In genomic region chr18:5237723-5238370, GRCh38 we compare ENCODE assay signal across 8 cellular contexts. TPM values are rescaled to one million over a fixed set of nuclear protein-coding genes. Genes with fewer than 3 reads are reported as not detected.
DNase-seq lines count a peak whose midpoint lies in the region; ATAC-seq, FAIRE-seq and TF ChIP-seq lines count a peak whose summit lies in the region.

No MANE protein-coding gene starts in this region.

- peaks cover 18 to 38% (median 36%) of the 10 kb centered on the region in 4 donors for H3K4me1 ChIP-seq in esophagus muscularis mucosa

- no peak for FAIRE-seq in D721Med (lab: Jason Lieb, UNC)

- H3K4me3 ChIP-seq in esophagus muscularis mucosa, result peak overlapping the region; percentile 70 to 82 (median 78)

- WGBS in esophagus muscularis mucosa, result under 1% methylated on average over 14 of the region's 71 CpGs

- no peaks in the 10 kb centered on the region for H3K9me3 ChIP-seq in esophagus muscularis mucosa

- no peaks in the 10 kb centered on the region for H3K27me3 ChIP-seq in esophagus muscularis mucosa

- peak; percentile 42 for DNase-seq in D721Med (ENCODE audit: insufficient read length, low spot score)
- peak; percentile 60 for DNase-seq in HS-5 (ENCODE audit: low read depth)
- peak; percentile 96 for DNase-seq in OCI-M1 (lab: John Stamatoyannopoulos, UW)
- peak; percentile 90 to 93 for DNase-seq in activated T-cell treated with anti-CD3 and anti-CD28 coated beads, Interleukin-2, amount 50 U/mL, for 48 hours
- DNase-seq in esophagus muscularis mucosa (ENCODE audit: extremely low spot score), result peak; percentile 94
- DNase-seq in myocyte (ENCODE audit: low read depth), result peak; percentile 90
- peak; percentile 78 for DNase-seq in stimulated activated CD8-positive, alpha-beta memory T cell treated with anti-CD3 and anti-CD28 coated beads, Interleukin-7, amount 100 ng/mL, for 24 hours (ENCODE audit: low read depth)

- H3K27ac ChIP-seq in esophagus muscularis mucosa (replicated peaks in 1 of 4), result peak overlapping the region; percentile 96 to 98 (median 97)

- peak; percentile 83 for ATAC-seq in GM19468 (IDR thresholded peaks at IDR 0.05; ENCODE audit: extremely low read depth, unreplicated experiment)

- TF ChIP-seq CTCF in D721Med (IDR thresholded peaks at IDR 0.05; ENCODE audit: insufficient read depth, missing control alignments) (no peak), esophagus muscularis mucosa (IDR thresholded peaks at IDR 0.05) (peak; percentile 18 to 46 (median 25))

- intact Hi-C loops in esophagus muscularis mucosa (cut with DNase I), result loop anchor here (2.0 kb wide), 1 partner anchor 59 kb away; no protein-coding TSS in a partner anchor

- peaks cover 0 to 26% (median 15%) of the 10 kb centered on the region in 4 donors for H3K36me3 ChIP-seq in esophagus muscularis mucosa

- peak; percentile 51 for TF ChIP-seq POLR2A in esophagus muscularis mucosa (IDR thresholded peaks at IDR 0.05; ENCODE audit: low read depth)

- TF ChIP-seq EP300 in esophagus muscularis mucosa (IDR thresholded peaks at IDR 0.05), result no peak

RNA-seq across cellular contexts. Expression of gene AKAIN1, which starts 40.8 kb away (rescaled TPM):
- total RNA-seq in esophagus muscularis mucosa (not detected), myocyte (not detected in 2 replicates)
- not detected for polyA plus RNA-seq in myocyte (2012)

RNA-seq across cellular contexts. Expression of gene ZBTB14, which starts 57.7 kb away (rescaled TPM):
- total RNA-seq in esophagus muscularis mucosa (10 to 100 TPM in 3 of 4 donors, 1 to 10 TPM in 1; 9.8 to 15.6 (median 11.2) TPM), myocyte (16.3 and 20.5 TPM in 2 replicates)
- 7.5 TPM for polyA plus RNA-seq in myocyte (2012)

Comparison
In these comparisons a context has a peak if more than half of its experiments do, and no peak if none do; other contexts are left out.
1. Peak in every context shown above with its lines: DNase-seq, ATAC-seq, H3K4me3 ChIP-seq and H3K27ac ChIP-seq.
2. DNase-seq: peak in every context shown above with its lines; median percentile 96 in OCI-M1; 94 in esophagus muscularis mucosa; 92 in activated T-cell treated with anti-CD3 and anti-CD28 coated beads, Interleukin-2, amount 50 U/mL, for 48 hours; 90 in myocyte; 78 in stimulated activated CD8-positive, alpha-beta memory T cell treated with anti-CD3 and anti-CD28 coated beads, Interleukin-7, amount 100 ng/mL, for 24 hours; 60 in HS-5; 42 in D721Med.